ENCODE assay signal across 22 cellular contexts in genomic region chr1:114274621-114275317, GRCh38.
DNase-seq lines count a peak whose midpoint lies in the region; ATAC-seq, FAIRE-seq and TF ChIP-seq lines count a peak whose summit lies in the region.
"Had no signal": no experiment of that assay in that cellular context is flagged by ENCODE, and none has a peak within 500 bp of the region (broad histone marks: within the 10 kb centered on the region; RNA-seq: fewer than 3 reads in every experiment).

No MANE protein-coding gene starts in this region.

- WGBS in heart right ventricle, 2 donors: 60 to 64% methylated on average over 5 of the region's 5 CpGs
- WGBS in right cardiac atrium: 68% methylated on average over 5 of the region's 5 CpGs
- 82 to 94% methylated on average over 5 of the region's 5 CpGs for WGBS in sigmoid colon, 2 donors
- 86% methylated on average over 5 of the region's 5 CpGs; no CpG with 5 or more reads in 1 of the 2 donors for WGBS in transverse colon (ENCODE audit: low coverage in 1 of 2), 2 donors

- H3K27me3 ChIP-seq in heart right ventricle (no peaks in the 10 kb centered on the region), right cardiac atrium (ENCODE audit: control insufficient read depth, insufficient read depth) (no peaks in the 10 kb centered on the region), sigmoid colon (no peaks in the 10 kb centered on the region), transverse colon (no peaks in the 10 kb centered on the region)
- H3K27me3 ChIP-seq: adrenal gland, testis had no signal

- TF ChIP-seq CTCF in heart right ventricle (IDR thresholded peaks at IDR 0.05) (no peak), sigmoid colon (IDR thresholded peaks at IDR 0.05) (no peak), D721Med (IDR thresholded peaks at IDR 0.05; ENCODE audit: insufficient read depth, missing control alignments) (no peak), transverse colon (IDR thresholded peaks at IDR 0.05) (no peak)

- intact Hi-C loops in heart right ventricle (cut with DNase I): loop anchor here in 1 of 10 donors (5.0 kb wide), 1 partner anchor 122 kb away; the partner anchor contains the start of gene SYT6
- intact Hi-C loops in right cardiac atrium (cut with DNase I): no loop called here
- intact Hi-C loops in sigmoid colon (cut with DNase I): no loop called here
- intact Hi-C loops in transverse colon (cut with DNase I; ENCODE audit: low total_unique reads): no loop called here

- peak in 1 of 2 donors; percentile 13 for DNase-seq in heart right ventricle
- DNase-seq in right cardiac atrium: no peak
- DNase-seq in NCI-H82 (lab: John Stamatoyannopoulos, UW): peak; percentile 69
- peak; percentile 57 for DNase-seq in globus pallidus (ENCODE audit: low spot score)
- DNase-seq in sigmoid colon: no peak
- DNase-seq in D721Med (ENCODE audit: insufficient read length, low spot score): no peak
- DNase-seq in transverse colon: no peak
- DNase-seq: activated CD8-positive, alpha-beta T cell treated with anti-CD3 and anti-CD28 coated beads, Interleukin-2, amount 10 ng/mL, durations not matched to agents 7 days and 5 days; activated T-cell treated with anti-CD3 and anti-CD28 coated beads, Interleukin-2, amount 50 U/mL, for 4 hours; adrenal gland; effector CD4-positive, alpha-beta T cell; erythroblast; foreskin keratinocyte; natural killer cell; NCI-H146; stimulated activated CD4-positive, alpha-beta T cell treated with anti-CD3 and anti-CD28 coated beads, Interleukin-4, amount 100 ng/mL, for 4 hours; stimulated activated naive CD4-positive, alpha-beta T cell treated with Interleukin-2 at 50 U/mL for 16 hours; testis had no signal

- no peaks in the 10 kb centered on the region for H3K9me3 ChIP-seq in heart right ventricle
- no peaks in the 10 kb centered on the region for H3K9me3 ChIP-seq in right cardiac atrium (ENCODE audit: control insufficient read depth, low read length)
- H3K9me3 ChIP-seq in sigmoid colon: no peaks in the 10 kb centered on the region
- no peaks in the 10 kb centered on the region for H3K9me3 ChIP-seq in transverse colon
- H3K9me3 ChIP-seq: adrenal gland, testis had no signal

- no peak for FAIRE-seq in D721Med (lab: Jason Lieb, UNC)
- FAIRE-seq: RCC 7860 had no signal

- ATAC-seq in heart right ventricle (peak in 6 of 8 donors; percentile 28 to 76 (median 66)), right cardiac atrium (no peak), GM19455 (IDR thresholded peaks at IDR 0.05; ENCODE audit: unreplicated experiment) (no peak)
- ATAC-seq: activated CD8-positive, alpha-beta T cell treated with anti-CD3 and anti-CD28 coated beads, Interleukin-2, amount 10 ng/mL, durations not matched to agents 7 days and 5 days; activated T-cell treated with anti-CD3 and anti-CD28 coated beads, Interleukin-2, amount 50 U/mL, for 4 hours; foreskin keratinocyte; left lobe of liver; natural killer cell had no signal

- TF ChIP-seq EP300 in sigmoid colon (IDR thresholded peaks at IDR 0.05) (no peak), transverse colon (IDR thresholded peaks at IDR 0.05; ENCODE audit: low read depth) (no peak)

- in situ Hi-C loops in transverse colon (cut with MboI; ENCODE audit: low pct_ligation_motif_present in 1 of 4, low pct_unique_long_range_greater_than_20kb in 1 of 4, low sequenced_read_pairs in 3 of 4): loop anchor here (5.0 to 25.0 kb wide), 3 partner anchors 290 to 437 kb away; partner anchors contain the start of gene OLFML3 (in 1 of the 4)

- H3K27ac ChIP-seq in heart right ventricle (peak overlapping the region in 4 of 10 donors; percentile 18 to 57 (median 40)), right cardiac atrium (ENCODE audit: low read length) (no peak overlapping the region), sigmoid colon (no peak overlapping the region), transverse colon (no peak overlapping the region)
- H3K27ac ChIP-seq: adrenal gland, C4-2B, foreskin keratinocyte, testis had no signal

- no peak for TF ChIP-seq POLR2A in sigmoid colon (IDR thresholded peaks at IDR 0.05)
- TF ChIP-seq POLR2A in transverse colon (IDR thresholded peaks at IDR 0.05): no peak

- H3K4me1 ChIP-seq in heart right ventricle (peaks cover 0 to 15% (median 4%) of the 10 kb centered on the region in 9 donors), right cardiac atrium (ENCODE audit: control insufficient read depth, insufficient read depth, low read length) (no peaks in the 10 kb centered on the region), sigmoid colon (no peaks in the 10 kb centered on the region), transverse colon (no peaks in the 10 kb centered on the region)
- H3K4me1 ChIP-seq: foreskin keratinocyte, testis had no signal

- H3K36me3 ChIP-seq in heart right ventricle (no peaks in the 10 kb centered on the region), sigmoid colon (no peaks in the 10 kb centered on the region), transverse colon (no peaks in the 10 kb centered on the region)
- H3K36me3 ChIP-seq: adrenal gland had no signal

- H3K4me3 ChIP-seq in heart right ventricle (no peak overlapping the region), right cardiac atrium (ENCODE audit: low read length) (no peak overlapping the region), sigmoid colon (no peak overlapping the region), transverse colon (no peak overlapping the region)
- H3K4me3 ChIP-seq: adrenal gland, testis had no signal

Comparison
In these comparisons a context has a peak if more than half of its experiments do, and no peak if none do; other contexts are left out.
1. ATAC-seq: peak in heart right ventricle (6 of 8); none in right cardiac atrium (0 of 2) and GM19455 (single experiment).
2. DNase-seq: peak in NCI-H82 (single experiment) and globus pallidus (single experiment); none in right cardiac atrium (0 of 3), sigmoid colon (single experiment), D721Med (single experiment) and transverse colon (single experiment).